Comparison of ENCODE assay signal across 23 cellular contexts in the genomic region with DNA sequence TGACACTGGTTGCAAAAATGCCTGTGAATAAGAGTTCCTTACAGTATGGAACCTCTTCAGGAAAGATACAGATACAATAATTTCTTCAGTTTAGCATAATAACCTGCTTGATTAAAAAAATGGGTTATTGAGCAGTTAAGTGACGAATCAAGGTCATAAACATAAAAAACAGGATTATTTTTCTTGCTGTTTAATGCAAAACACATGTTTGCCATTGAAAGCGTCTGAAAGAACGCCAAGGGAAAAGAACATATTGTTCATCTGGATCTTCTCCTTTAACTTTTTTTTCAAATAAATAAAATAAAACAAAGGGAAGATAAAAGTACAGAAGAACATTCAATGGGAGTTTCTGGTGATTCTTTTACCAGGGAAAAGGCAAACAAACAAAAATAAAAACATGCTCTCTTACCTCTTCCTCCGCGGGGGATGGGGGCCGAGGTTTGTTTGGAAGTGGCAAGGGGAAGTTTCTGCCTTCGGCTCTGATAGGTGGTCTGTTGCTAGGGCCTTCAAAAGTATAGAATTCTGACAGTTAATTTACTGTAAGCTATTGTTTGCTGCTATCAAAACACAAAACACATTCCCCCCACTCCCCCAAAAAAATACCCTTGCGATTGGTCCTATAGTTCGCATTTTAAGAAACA. TPM values are rescaled to one million over a fixed set of nuclear protein-coding genes. Genes with fewer than 3 reads are reported as not detected.
A peak's percentile ranks its signal among the peaks of the same experiment; 100 is the strongest.
DNase-seq lines count a peak whose midpoint lies in the region; ATAC-seq and TF ChIP-seq lines count a peak whose summit lies in the region.
"Had no signal": no experiment of that assay in that cellular context is flagged by ENCODE, and none has a peak within 500 bp of the region (broad histone marks: within the 10 kb centered on the region; RNA-seq: fewer than 3 reads in every experiment).

No MANE protein-coding gene starts in this region.

- H3K9me3 Mint-ChIP-seq in CD8-positive, alpha-beta memory T cell: no peaks in the 10 kb centered on the region
- H3K9me3 Mint-ChIP-seq in endodermal cell: no peaks in the 10 kb centered on the region
- H3K9me3 Mint-ChIP-seq in naive thymus-derived CD4-positive, alpha-beta T cell: peaks cover 0 to 2% (median 0%) of the 10 kb centered on the region in 11 donors
- H3K9me3 Mint-ChIP-seq: stimulated activated memory B cell treated with anti-CD40 and anti-IgM and Interleukin-4, amounts not matched to agents 10 μg/mL and 1 μg/mL and 100 μg/mL, for 72 hours had no signal

- H3K9me2 ChIP-seq in Karpas-422 (replicated peaks; ENCODE audit: insufficient read depth, low read length): no peaks in the 10 kb centered on the region

- peaks cover 23% of the 10 kb centered on the region for H3K4me1 ChIP-seq in CD8-positive, alpha-beta memory T cell (ENCODE audit: insufficient read depth, low read length)
- H3K4me1 ChIP-seq in Karpas-422 (ENCODE audit: low read length): peaks cover 99% of the 10 kb centered on the region
- no peaks in the 10 kb centered on the region for H3K4me1 ChIP-seq in endodermal cell (ENCODE audit: control insufficient read depth, insufficient read depth, low read length)
- peaks cover 19 to 21% of the 10 kb centered on the region in 2 donors for H3K4me1 ChIP-seq in naive thymus-derived CD4-positive, alpha-beta T cell (ENCODE audit: control insufficient read depth in 2 of 2, insufficient read depth in 2 of 2, low read length in 2 of 2)
- H3K4me1 ChIP-seq in lower lobe of right lung: no peaks in the 10 kb centered on the region
- H3K4me1 ChIP-seq: right atrium auricular region had no signal

- H2AFZ ChIP-seq in Karpas-422 (ENCODE audit: low read length): peak overlapping the region; percentile 25; the same call in 1 of the 2 replicates

- intact Hi-C loops in naive thymus-derived CD4-positive, alpha-beta T cell (cut with micrococcal nuclease): no loop called here
- intact Hi-C loops in lower lobe of right lung (cut with DNase I): no loop called here

- no peak overlapping the region for H3K4me3 ChIP-seq in CD8-positive, alpha-beta memory T cell (ENCODE audit: low read length)
- peak overlapping the region; percentile 52; the same call in 1 of the 2 replicates for H3K4me3 ChIP-seq in Karpas-422 (ENCODE audit: low read length)
- no peak overlapping the region for H3K4me3 ChIP-seq in endodermal cell (ENCODE audit: low read length)
- H3K4me3 ChIP-seq in naive thymus-derived CD4-positive, alpha-beta T cell (ENCODE audit: low read length): no peak overlapping the region
- H3K4me3 ChIP-seq in lower lobe of right lung: no peak overlapping the region
- H3K4me3 ChIP-seq: right atrium auricular region, thyroid gland had no signal

- peak overlapping the region; percentile 79 for H3K4me2 ChIP-seq in Karpas-422 (ENCODE audit: low read depth, low read length, poor library complexity, severe bottlenecking)

- CTCF ChIA-PET in CD8-positive, alpha-beta memory T cell (lab: Charles Lee): interaction anchor here (0.8 to 3.8 kb wide), 5 partner anchors 9 to 86 kb away, joined by 3 to 11 read pairs (median 6); no protein-coding TSS in a partner anchor
- CTCF ChIA-PET in naive thymus-derived CD4-positive, alpha-beta T cell (lab: Charles Lee): interaction anchor here (1.9 kb wide), 1 partner anchor 86 kb away, joined by 7 read pairs; no protein-coding TSS in a partner anchor

- no peaks in the 10 kb centered on the region for H3K79me2 ChIP-seq in Karpas-422 (ENCODE audit: low read length)

- no peak for ATAC-seq in naive thymus-derived CD4-positive, alpha-beta T cell
- ATAC-seq in HG02623 (IDR thresholded peaks at IDR 0.05; ENCODE audit: unreplicated experiment) (no peak), lower lobe of right lung (no peak)
- ATAC-seq: stimulated activated memory B cell treated with anti-CD40 and anti-IgM and Interleukin-4, amounts not matched to agents 10 μg/mL and 1 μg/mL and 100 μg/mL, for 72 hours had no signal

- H3K4me3 Mint-ChIP-seq in CD8-positive, alpha-beta memory T cell: no peak overlapping the region
- no peak overlapping the region for H3K4me3 Mint-ChIP-seq in endodermal cell
- H3K4me3 Mint-ChIP-seq in naive thymus-derived CD4-positive, alpha-beta T cell: no peak overlapping the region
- H3K4me3 Mint-ChIP-seq: stimulated activated memory B cell treated with anti-CD40 and anti-IgM and Interleukin-4, amounts not matched to agents 10 μg/mL and 1 μg/mL and 100 μg/mL, for 72 hours had no signal

- no peaks in the 10 kb centered on the region for H3K27me3 Mint-ChIP-seq in CD8-positive, alpha-beta memory T cell
- H3K27me3 Mint-ChIP-seq in endodermal cell (ENCODE audit: insufficient read depth): no peaks in the 10 kb centered on the region
- H3K27me3 Mint-ChIP-seq in naive thymus-derived CD4-positive, alpha-beta T cell: no peaks in the 10 kb centered on the region

- H3K9me3 ChIP-seq in CD8-positive, alpha-beta memory T cell (ENCODE audit: low read length): no peaks in the 10 kb centered on the region
- no peaks in the 10 kb centered on the region for H3K9me3 ChIP-seq in Karpas-422 (ENCODE audit: low read length)
- no peaks in the 10 kb centered on the region for H3K9me3 ChIP-seq in endodermal cell (ENCODE audit: control insufficient read depth, low read length)
- no peaks in the 10 kb centered on the region for H3K9me3 ChIP-seq in naive thymus-derived CD4-positive, alpha-beta T cell (ENCODE audit: control insufficient read depth in 2 of 3, low read length in 3 of 3)
- H3K9me3 ChIP-seq in lower lobe of right lung: no peaks in the 10 kb centered on the region
- H3K9me3 ChIP-seq: right atrium auricular region, thyroid gland had no signal

- peaks cover 90% of the 10 kb centered on the region for H3K36me3 ChIP-seq in CD8-positive, alpha-beta memory T cell (ENCODE audit: insufficient read depth, low read length)
- H3K36me3 ChIP-seq in Karpas-422 (ENCODE audit: insufficient read depth, low read length) (no peaks in the 10 kb centered on the region), endodermal cell (ENCODE audit: control insufficient read depth, insufficient read depth, low read length) (no peaks in the 10 kb centered on the region), lower lobe of right lung (peaks cover 100% of the 10 kb centered on the region)
- peaks cover 54 to 98% (median 86%) of the 10 kb centered on the region in 3 experiments for H3K36me3 ChIP-seq in naive thymus-derived CD4-positive, alpha-beta T cell (ENCODE audit: control insufficient read depth in 2 of 3, insufficient read depth in 3 of 3, low read length in 3 of 3)
- H3K36me3 ChIP-seq: right atrium auricular region, thyroid gland had no signal

- peaks cover 23 to 96% (median 48%) of the 10 kb centered on the region in 3 donors for H3K36me3 Mint-ChIP-seq in CD8-positive, alpha-beta memory T cell
- H3K36me3 Mint-ChIP-seq in endodermal cell (ENCODE audit: low read depth): no peaks in the 10 kb centered on the region
- H3K36me3 Mint-ChIP-seq in naive thymus-derived CD4-positive, alpha-beta T cell: peaks cover 32 to 92% (median 84%) of the 10 kb centered on the region in 5 donors

- H3K9ac ChIP-seq in Karpas-422 (ENCODE audit: low read length): 0 out of 2 replicates have a peak overlapping the region, but pooled peaks have one; percentile 12
- H3K9ac ChIP-seq in endodermal cell (ENCODE audit: extremely low read depth, low read length, poor library complexity, severe bottlenecking): no peak overlapping the region

- H3K27ac Mint-ChIP-seq in CD8-positive, alpha-beta memory T cell: peak overlapping the region in 7 of 8 donors; percentile 14 to 97 (median 87)
- no peak overlapping the region for H3K27ac Mint-ChIP-seq in endodermal cell
- peak overlapping the region in 4 of 9 donors; percentile 39 to 97 (median 86) for H3K27ac Mint-ChIP-seq in naive thymus-derived CD4-positive, alpha-beta T cell
- H3K27ac Mint-ChIP-seq: stimulated activated memory B cell treated with anti-CD40 and anti-IgM and Interleukin-4, amounts not matched to agents 10 μg/mL and 1 μg/mL and 100 μg/mL, for 72 hours had no signal

- 64 to 65% methylated on average over 2 to 9 of the region's 9 CpGs for WGBS in endodermal cell (ENCODE audit: insufficient coverage in 1 of 2, insufficient read length in 1 of 2), 2 experiments

- H3K27me3 ChIP-seq in CD8-positive, alpha-beta memory T cell (ENCODE audit: insufficient read depth, low read length, poor library complexity, severe bottlenecking): no peaks in the 10 kb centered on the region
- H3K27me3 ChIP-seq in Karpas-422 (ENCODE audit: low read length): no peaks in the 10 kb centered on the region
- H3K27me3 ChIP-seq in endodermal cell (ENCODE audit: control insufficient read depth, insufficient read depth, low read length, poor library complexity, severe bottlenecking): no peaks in the 10 kb centered on the region
- H3K27me3 ChIP-seq in naive thymus-derived CD4-positive, alpha-beta T cell (ENCODE audit: control insufficient read depth in 2 of 2, insufficient read depth in 2 of 2, low read length in 2 of 2): no peaks in the 10 kb centered on the region
- no peaks in the 10 kb centered on the region for H3K27me3 ChIP-seq in lower lobe of right lung (ENCODE audit: low read depth)
- H3K27me3 ChIP-seq: right atrium auricular region, thyroid gland had no signal

- H3K27ac ChIP-seq in CD8-positive, alpha-beta memory T cell (ENCODE audit: low read depth, low read length): no peak overlapping the region
- H3K27ac ChIP-seq in Karpas-422 (ENCODE audit: low read length): peak overlapping the region; percentile 97
- H3K27ac ChIP-seq in endodermal cell (ENCODE audit: low read depth, low read length): no peak overlapping the region
- peak overlapping the region; percentile 23 for H3K27ac ChIP-seq in naive thymus-derived CD4-positive, alpha-beta T cell (ENCODE audit: low read depth, low read length)
- no peak overlapping the region for H3K27ac ChIP-seq in lower lobe of right lung
- H3K27ac ChIP-seq: right atrium auricular region, thyroid gland had no signal

- TF ChIP-seq CTCF in endodermal cell (conservative IDR thresholded peaks at IDR 0.05): no peak
- no peak for TF ChIP-seq CTCF in lower lobe of right lung (IDR thresholded peaks at IDR 0.05)

- POLR2A ChIA-PET in CD8-positive, alpha-beta memory T cell (lab: Charles Lee): no interaction called here
- POLR2A ChIA-PET in naive thymus-derived CD4-positive, alpha-beta T cell (lab: Charles Lee): interaction anchor here (0.7 to 1.6 kb wide), 3 partner anchors 9 to 82 kb away, joined by 3 to 6 read pairs (median 4); no protein-coding TSS in a partner anchor

- peaks cover 54 to 82% (median 79%) of the 10 kb centered on the region in 3 donors for H3K4me1 Mint-ChIP-seq in CD8-positive, alpha-beta memory T cell
- H3K4me1 Mint-ChIP-seq in endodermal cell: peaks cover 41% of the 10 kb centered on the region
- peaks cover 19 to 58% (median 53%) of the 10 kb centered on the region in 7 donors for H3K4me1 Mint-ChIP-seq in naive thymus-derived CD4-positive, alpha-beta T cell

- no peaks in the 10 kb centered on the region for H4K20me1 ChIP-seq in Karpas-422 (ENCODE audit: insufficient read depth, low read depth, low read length)

- DNase-seq in CD8-positive, alpha-beta memory T cell: no peak
- DNase-seq in Karpas-422: no peak
- peak; percentile 64 for DNase-seq in endodermal cell
- DNase-seq in naive thymus-derived CD4-positive, alpha-beta T cell: no peak
- DNase-seq in lower lobe of right lung: no peak
- no peak for DNase-seq in T-helper 1 cell
- DNase-seq: AML-193, Calu3, EL, glutamatergic neuron, Kasumi-1, NCI-H1092, NCI-H2081 treated with DMSO at 0.1 percent for 48 hours, RPMI8226, thyroid gland had no signal

RNA-seq across cellular contexts. Expression of gene C5orf58, which starts 20.0 kb away (rescaled TPM):
- not detected for total RNA-seq in CD8-positive, alpha-beta memory T cell
- polyA plus RNA-seq in CD8-positive, alpha-beta memory T cell: 0.99 TPM
- 7.8 TPM in 1 of 2 replicates, not detected in the other for total RNA-seq in Karpas-422 (2014; rRNA removed; shearing (Covaris generic); ENCODE audit: low replicate concordance)
- total RNA-seq in endodermal cell (under 1 TPM in 1 of 2 donors, not detected in 1; 0.95 TPM), lower lobe of right lung (not detected)
- polyA plus RNA-seq in endodermal cell (2013, experiment 1 of 2): 0.78 TPM
- 0.95 TPM for polyA plus RNA-seq in endodermal cell (2013, experiment 2 of 2)
- not detected for total RNA-seq in naive thymus-derived CD4-positive, alpha-beta T cell
- polyA plus RNA-seq in naive thymus-derived CD4-positive, alpha-beta T cell: 1 to 10 TPM; 1.6 to 2.0 TPM
- total RNA-seq: Calu3, HT-29, liver, NCI-H460, omental fat pad, right atrium auricular region, thyroid gland had no signal
- polyA plus RNA-seq: adipose tissue had no signal

RNA-seq across cellular contexts. Expression of gene LCP2, which starts 44.7 kb away (rescaled TPM):
- total RNA-seq in CD8-positive, alpha-beta memory T cell: 100 to 1,000 TPM; 219 to 224 TPM
- polyA plus RNA-seq in CD8-positive, alpha-beta memory T cell: 288 TPM
- total RNA-seq in Karpas-422 (2014; rRNA removed; shearing (Covaris generic); ENCODE audit: low replicate concordance): 0.22 and 0.82 TPM in 2 replicates
- total RNA-seq in endodermal cell: under 1 TPM in 1 of 2 donors, not detected in 1; 0.11 TPM
- polyA plus RNA-seq in endodermal cell (2013, experiment 1 of 2): not detected
- polyA plus RNA-seq in endodermal cell (2013, experiment 2 of 2): not detected
- total RNA-seq in naive thymus-derived CD4-positive, alpha-beta T cell: 100 to 1,000 TPM; 291 to 414 (median 306) TPM
- 100 to 1,000 TPM; 189 to 295 TPM for polyA plus RNA-seq in naive thymus-derived CD4-positive, alpha-beta T cell
- total RNA-seq in lower lobe of right lung: 82.9 TPM
- total RNA-seq: Calu3, HT-29, NCI-H460 had no signal

Comparison
In these comparisons a context has a peak if more than half of its experiments do, and no peak if none do; other contexts are left out.
1. H3K27ac ChIP-seq: peak in Karpas-422 (single experiment) and naive thymus-derived CD4-positive, alpha-beta T cell (single experiment); none in CD8-positive, alpha-beta memory T cell (single experiment), endodermal cell (single experiment) and lower lobe of right lung (single experiment).
2. RNA of gene LCP2, which starts 44.7 kb away (total RNA-seq): 291 to 414 TPM in naive thymus-derived CD4-positive, alpha-beta T cell, 219 to 224 TPM in CD8-positive, alpha-beta memory T cell and 82.9 TPM in lower lobe of right lung (single experiment); 0.22 to 0.82 TPM in Karpas-422 and 0.11 TPM in endodermal cell; every median in the first group is over 10 times any median in the second.